8 cellular contexts compared by ENCODE assay signal in the genomic region with DNA sequence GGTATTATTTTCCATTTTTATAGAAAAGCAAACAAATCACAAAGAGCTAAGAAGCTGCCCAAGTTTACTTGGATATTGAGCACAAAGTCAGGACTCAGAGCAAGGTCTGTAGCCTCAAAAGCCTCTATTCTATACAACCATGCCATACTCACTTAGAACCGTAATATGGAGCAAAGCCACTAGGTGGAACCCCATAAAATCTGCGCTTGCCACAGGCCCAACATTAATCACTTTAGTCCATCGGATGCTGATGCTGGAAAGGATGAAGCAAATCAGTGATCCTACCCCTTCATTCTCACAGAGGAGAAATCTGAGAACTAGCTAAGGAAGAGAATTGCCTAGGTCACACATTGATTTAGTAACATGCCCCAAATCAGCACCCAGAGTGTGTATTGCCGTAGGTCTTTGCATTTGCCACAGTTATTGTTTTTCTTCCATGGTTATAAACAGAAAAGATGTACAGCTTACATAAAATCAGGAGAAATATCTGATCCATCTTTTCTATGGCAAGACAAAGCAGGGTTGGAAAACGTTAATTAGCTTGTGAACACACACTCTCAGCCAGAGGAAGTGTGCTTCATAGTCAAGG. TPM values are rescaled to one million over a fixed set of nuclear protein-coding genes. Genes with fewer than 3 reads are reported as not detected.
DNase-seq lines count a peak whose midpoint lies in the region; ATAC-seq and TF ChIP-seq lines count a peak whose summit lies in the region.

No MANE protein-coding gene starts in this region.

- ATAC-seq in GM18909 (IDR thresholded peaks at IDR 0.05; ENCODE audit: poor library complexity, unreplicated experiment): peak; percentile 96
- ATAC-seq in HG03066 (IDR thresholded peaks at IDR 0.05; ENCODE audit: low read depth, unreplicated experiment): peak; percentile 96

- H3K9me3 ChIP-seq in colonic mucosa: no peaks in the 10 kb centered on the region

- H3K4me1 ChIP-seq in colonic mucosa: no peaks in the 10 kb centered on the region

- H3K27ac ChIP-seq in colonic mucosa: no peak overlapping the region

- WGBS in lower leg skin, 2 donors: 41 to 47% methylated on average over 5 of the region's 5 CpGs

- no peaks in the 10 kb centered on the region for H3K36me3 ChIP-seq in colonic mucosa

- no peak overlapping the region for H3K4me3 ChIP-seq in colonic mucosa
- H3K4me3 ChIP-seq in lower leg skin (ENCODE audit: low read depth, poor library complexity, severe bottlenecking): no peak overlapping the region

- TF ChIP-seq CTCF in colonic mucosa (IDR thresholded peaks at IDR 0.05) (peak; percentile 50), lower leg skin (IDR thresholded peaks at IDR 0.05) (no peak)

- no peak for TF ChIP-seq POLR2A in lower leg skin (IDR thresholded peaks at IDR 0.05)

- intact Hi-C loops in colonic mucosa (cut with DNase I): loop anchor here (2.0 to 10.0 kb wide), 2 partner anchors 223 to 313 kb away; no protein-coding TSS in a partner anchor
- intact Hi-C loops in lower leg skin (cut with DNase I; ENCODE audit: low total_unique reads): no loop called here

- DNase-seq in DMS53 (lab: John Stamatoyannopoulos, UW) (peak; percentile 71), OCI-M1 (lab: John Stamatoyannopoulos, UW) (peak; percentile 79), colonic mucosa (no peak), myocyte (ENCODE audit: low read depth) (peak; percentile 53), T1000 (lab: John Stamatoyannopoulos, UW) (no peak), lower leg skin (ENCODE audit: low spot score in 2 of 2) (no peak)

- no peaks in the 10 kb centered on the region for H3K27me3 ChIP-seq in colonic mucosa

- no peak overlapping the region for H3K9ac ChIP-seq in colonic mucosa (ENCODE audit: low read depth in 2 of 2, low read length in 2 of 2)

RNA-seq across cellular contexts. Expression of a gene that starts 56.7 kb away (rescaled TPM):
- total RNA-seq in colonic mucosa: 1 to 10 TPM; 1.6 to 4.9 TPM
- 0.40 TPM in 1 of 2 replicates, not detected in the other for total RNA-seq in myocyte
- not detected for polyA plus RNA-seq in myocyte (2012)
- total RNA-seq in lower leg skin: 10 to 100 TPM; 26.9 to 87.3 (median 69.6) TPM

Comparison
In these comparisons a context has a peak if more than half of its experiments do, and no peak if none do; other contexts are left out.
1. DNase-seq: peak in DMS53 (single experiment), OCI-M1 (single experiment) and myocyte (single experiment); none in colonic mucosa (single experiment), T1000 (single experiment) and lower leg skin (0 of 2).
2. RNA of a gene that starts 56.7 kb away (total RNA-seq): 26.9 to 87.3 TPM in lower leg skin; 1.6 to 4.9 TPM in colonic mucosa and 0.40 TPM in myocyte; every median in the first group is over 4 times any median in the second.